ENCODE assay signal across 8 cellular contexts in genomic region chr5:157108961-157109360, GRCh38. TPM values are rescaled to one million over a fixed set of nuclear protein-coding genes. Genes with fewer than 3 reads are reported as not detected.
DNase-seq lines count a peak whose midpoint lies in the region; ATAC-seq and TF ChIP-seq lines count a peak whose summit lies in the region.

HAVCR2 (minus strand) TSS chr5:157109044; CDS start chr5:157108983, 61 bp downstream.

- H2AFZ ChIP-seq in OCI-LY3 (ENCODE audit: low read depth, low read length): peak within 1 kb of the TSS; percentile 82

- ATAC-seq in GM18498 (IDR thresholded peaks at IDR 0.05; ENCODE audit: unreplicated experiment): peak; percentile 91
- ATAC-seq in HG02642 (IDR thresholded peaks at IDR 0.05; ENCODE audit: poor library complexity, unreplicated experiment): peak; percentile 81

- no peaks in the 10 kb centered on the region for H4K20me1 ChIP-seq in OCI-LY3 (ENCODE audit: insufficient read depth, low read length)

- DNase-seq in activated naive CD4-positive, alpha-beta T cell treated with Interleukin-2 at 50 U/mL for 16 hours: peak; percentile 34
- peak; percentile 47 for DNase-seq in mucosa of gallbladder (ENCODE audit: low spot score)
- peak in 1 of 2 donors; percentile 47 for DNase-seq in tibial nerve (ENCODE audit: low spot score in 2 of 2)
- no peak for DNase-seq in NCI-H510A treated with DMSO at 0.1 percent for 48 hours (lab: John Stamatoyannopoulos, UW)
- DNase-seq in HuH-7.5 (ENCODE audit: low spot score): no peak

- TF ChIP-seq POLR2A in tibial nerve (IDR thresholded peaks at IDR 0.05): no peak

- H3K27ac ChIP-seq in OCI-LY3 (ENCODE audit: low read length) (peak within 1 kb of the TSS; percentile 29), tibial nerve (peak within 1 kb of the TSS in 3 of 4 donors; percentile 44 to 64 (median 62))

- no peak within 1 kb of the TSS; the same call in 1 of the 2 replicates for H3K9ac ChIP-seq in OCI-LY3 (ENCODE audit: low read length)

- H3K4me2 ChIP-seq in OCI-LY3 (ENCODE audit: low read length): peak within 1 kb of the TSS; percentile 58

- H3K9me3 ChIP-seq in OCI-LY3 (ENCODE audit: insufficient read depth, low read length) (no peaks in the 10 kb centered on the region), tibial nerve (no peaks in the 10 kb centered on the region)

- H3K27me3 ChIP-seq in OCI-LY3 (ENCODE audit: low read depth, low read length) (no peaks in the 10 kb centered on the region), tibial nerve (no peaks in the 10 kb centered on the region)

- TF ChIP-seq CTCF in OCI-LY3 (IDR thresholded peaks at IDR 0.05; ENCODE audit: low read depth, low read length) (no peak), tibial nerve (IDR thresholded peaks at IDR 0.05) (no peak)

- no peaks in the 10 kb centered on the region for H3K79me2 ChIP-seq in OCI-LY3 (ENCODE audit: low read length)

- H3K4me3 ChIP-seq in OCI-LY3 (ENCODE audit: low read length) (peak within 1 kb of the TSS; percentile 23; the same call in 1 of the 2 replicates), tibial nerve (peak within 1 kb of the TSS in 1 of 4 donors; percentile 39)

- peak in 1 of 2 donors; percentile 58 for TF ChIP-seq EP300 in tibial nerve (IDR thresholded peaks at IDR 0.05)

- peaks cover 15% of the 10 kb centered on the region for H3K4me1 ChIP-seq in OCI-LY3 (ENCODE audit: low read length)
- H3K4me1 ChIP-seq in tibial nerve: no peaks in the 10 kb centered on the region

- WGBS in tibial nerve, 2 donors: 48 to 65% methylated on average over 3 of the region's 3 CpGs

- no peaks in the 10 kb centered on the region for H3K36me3 ChIP-seq in OCI-LY3 (replicated peaks; ENCODE audit: low read depth, low read length)
- no peaks in the 10 kb centered on the region for H3K36me3 ChIP-seq in tibial nerve

RNA-seq across cellular contexts. Expression of gene HAVCR2, which starts in this region (rescaled TPM):
- 9.6 TPM for total RNA-seq in mucosa of gallbladder
- 10 to 100 TPM in 3 of 4 donors, 1 to 10 TPM in 1; 7.7 to 32.1 (median 13.8) TPM for total RNA-seq in tibial nerve

Comparison
In these comparisons a context has a peak if more than half of its experiments do, and no peak if none do; other contexts are left out.
1. DNase-seq: peak in activated naive CD4-positive, alpha-beta T cell treated with Interleukin-2 at 50 U/mL for 16 hours (single experiment) and mucosa of gallbladder (single experiment); none in NCI-H510A treated with DMSO at 0.1 percent for 48 hours (single experiment) and HuH-7.5 (single experiment).